In the genomic region with DNA sequence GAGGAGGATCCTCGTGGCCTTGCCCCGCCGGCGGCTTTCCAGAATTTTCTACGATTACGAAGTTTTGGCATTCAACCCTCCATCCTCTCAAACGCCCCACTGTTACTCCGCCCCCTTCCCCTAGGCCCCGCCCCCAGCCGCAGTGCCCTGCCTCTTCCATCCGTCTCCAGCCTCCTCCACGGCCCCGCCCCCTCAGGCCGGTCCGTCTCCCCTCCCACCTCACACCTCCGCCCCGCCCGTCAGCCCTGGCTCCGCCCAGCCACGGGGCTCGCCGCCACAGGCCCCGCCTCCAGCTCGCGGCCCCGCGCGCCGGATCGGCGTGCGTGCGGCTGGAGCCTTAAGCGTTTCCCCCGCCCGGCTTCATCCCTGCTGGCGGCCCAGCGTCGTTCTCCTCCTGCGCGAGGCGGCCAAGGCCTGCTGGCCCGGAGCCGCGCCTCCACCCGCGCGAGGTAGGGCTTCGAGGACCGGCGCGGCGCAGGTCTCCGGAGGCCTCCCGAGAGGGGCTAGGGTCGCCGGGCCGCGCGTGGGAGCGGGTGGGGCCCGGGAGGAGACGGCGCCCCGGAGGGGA, we compare ENCODE assay signal across 1 cellular context.
TF ChIP-seq lines count a peak whose summit lies in the region.

A gene with protein sequence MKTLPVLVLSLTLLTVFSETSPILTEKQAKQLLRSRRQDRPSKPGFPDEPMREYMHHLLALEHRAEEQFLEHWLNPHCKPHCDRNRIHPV (minus strand): TSS at position 109 of the 568 bp plus-strand sequence. CDS start 18,110 bp downstream, outside the sequence.
A gene (plus strand): TSS at position 340 of the 568 bp plus-strand sequence. CDS start 645 bp downstream, outside the sequence.

TF ChIP-seq in HepG2, 621 proteins besides CTCF, POLR2A, EP300 and RAD21 (continued from another document and continues in another):
- TF ChIP-seq, protein P1, sequence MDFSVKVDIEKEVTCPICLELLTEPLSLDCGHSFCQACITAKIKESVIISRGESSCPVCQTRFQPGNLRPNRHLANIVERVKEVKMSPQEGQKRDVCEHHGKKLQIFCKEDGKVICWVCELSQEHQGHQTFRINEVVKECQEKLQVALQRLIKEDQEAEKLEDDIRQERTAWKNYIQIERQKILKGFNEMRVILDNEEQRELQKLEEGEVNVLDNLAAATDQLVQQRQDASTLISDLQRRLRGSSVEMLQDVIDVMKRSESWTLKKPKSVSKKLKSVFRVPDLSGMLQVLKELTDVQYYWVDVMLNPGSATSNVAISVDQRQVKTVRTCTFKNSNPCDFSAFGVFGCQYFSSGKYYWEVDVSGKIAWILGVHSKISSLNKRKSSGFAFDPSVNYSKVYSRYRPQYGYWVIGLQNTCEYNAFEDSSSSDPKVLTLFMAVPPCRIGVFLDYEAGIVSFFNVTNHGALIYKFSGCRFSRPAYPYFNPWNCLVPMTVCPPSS (IDR thresholded peaks at IDR 0.05): no peak
- TF ChIP-seq ZBTB8A (CRISPR knock-in tag; IDR thresholded peaks at IDR 0.05; ENCODE audit: borderline replicate concordance, low read depth) (no peak), ARNTL (CRISPR knock-in tag; IDR thresholded peaks at IDR 0.05) (0 out of 2 replicates have a peak, but pooled peaks have one; percentile 17), NFKB2 (CRISPR knock-in tag; IDR thresholded peaks at IDR 0.05; ENCODE audit: borderline replicate concordance) (peak; percentile 77; the same call in 1 of the 2 replicates), HNF4A (CRISPR knock-in tag; IDR thresholded peaks at IDR 0.05) (no peak), FOXA3 (CRISPR knock-in tag; IDR thresholded peaks at IDR 0.05) (0 out of 2 replicates have a peak, but pooled peaks have one; percentile 18), SOX5 (CRISPR knock-in tag; IDR thresholded peaks at IDR 0.05; ENCODE audit: borderline replicate concordance) (no peak), HDAC6 (IDR thresholded peaks at IDR 0.05; ENCODE audit: low read depth, low read length) (no peak), ZSCAN25 (CRISPR knock-in tag; IDR thresholded peaks at IDR 0.05) (peak; percentile 95), SP2 (CRISPR knock-in tag; IDR thresholded peaks at IDR 0.05) (no peak), YEATS2 (CRISPR knock-in tag; IDR thresholded peaks at IDR 0.05; ENCODE audit: borderline replicate concordance) (no peak), ZFP36 (IDR thresholded peaks at IDR 0.05; ENCODE audit: borderline replicate concordance, low read depth, low read length, partially characterized antibody) (no peak), ZBTB42 (CRISPR knock-in tag; IDR thresholded peaks at IDR 0.05) (0 out of 2 replicates have a peak, but pooled peaks have one; percentile 42), ADNP (CRISPR knock-in tag; IDR thresholded peaks at IDR 0.05) (no peak), DPF2 (CRISPR knock-in tag; IDR thresholded peaks at IDR 0.05; ENCODE audit: borderline replicate concordance, low read depth) (no peak), ZNF572 (CRISPR knock-in tag; IDR thresholded peaks at IDR 0.05) (no peak), JUNB (CRISPR knock-in tag; IDR thresholded peaks at IDR 0.05; ENCODE audit: borderline replicate concordance) (peak; percentile 73; the same call in 1 of the 2 replicates), MAFK (conservative IDR thresholded peaks at IDR 0.05 in 1 of 2, IDR thresholded peaks at IDR 0.05 in 1 of 2; ENCODE audit: low read length in 2 of 2) (no peak), SALL1 (CRISPR knock-in tag; IDR thresholded peaks at IDR 0.05) (peak; percentile 71), ZNF777 (CRISPR knock-in tag; IDR thresholded peaks at IDR 0.05) (no peak; the same call in 1 of the 2 replicates), ZNF556 (CRISPR knock-in tag; IDR thresholded peaks at IDR 0.05; ENCODE audit: borderline replicate concordance) (no peak), CREB1 (IDR thresholded peaks at IDR 0.05) (no peak), CREB1 (CRISPR knock-in tag; IDR thresholded peaks at IDR 0.05) (no peak), EED (CRISPR knock-in tag; IDR thresholded peaks at IDR 0.05) (no peak), ZFX (CRISPR knock-in tag; IDR thresholded peaks at IDR 0.05; ENCODE audit: low read depth) (peak; percentile 96), GABPA (IDR thresholded peaks at IDR 0.05; ENCODE audit: low read depth, low read length) (no peak), GABPA (CRISPR knock-in tag; IDR thresholded peaks at IDR 0.05; ENCODE audit: low read depth) (no peak), PAX8 (CRISPR knock-in tag; IDR thresholded peaks at IDR 0.05; ENCODE audit: borderline replicate concordance) (peak; percentile 76; the same call in 1 of the 2 replicates), GFI1 (CRISPR knock-in tag; IDR thresholded peaks at IDR 0.05; ENCODE audit: borderline replicate concordance) (no peak), KLF11 (CRISPR knock-in tag; IDR thresholded peaks at IDR 0.05) (no peak), ZNF746 (CRISPR knock-in tag; IDR thresholded peaks at IDR 0.05) (no peak), NCOA5 (CRISPR knock-in tag; IDR thresholded peaks at IDR 0.05) (no peak), ZNF224 (CRISPR knock-in tag; IDR thresholded peaks at IDR 0.05) (no peak), ZNF660 (CRISPR knock-in tag; IDR thresholded peaks at IDR 0.05; ENCODE audit: borderline replicate concordance, low read depth) (no peak), ZNF678 (CRISPR knock-in tag; IDR thresholded peaks at IDR 0.05) (peak; percentile 21; the same call in 1 of the 2 replicates)
- TF ChIP-seq, protein P2, sequence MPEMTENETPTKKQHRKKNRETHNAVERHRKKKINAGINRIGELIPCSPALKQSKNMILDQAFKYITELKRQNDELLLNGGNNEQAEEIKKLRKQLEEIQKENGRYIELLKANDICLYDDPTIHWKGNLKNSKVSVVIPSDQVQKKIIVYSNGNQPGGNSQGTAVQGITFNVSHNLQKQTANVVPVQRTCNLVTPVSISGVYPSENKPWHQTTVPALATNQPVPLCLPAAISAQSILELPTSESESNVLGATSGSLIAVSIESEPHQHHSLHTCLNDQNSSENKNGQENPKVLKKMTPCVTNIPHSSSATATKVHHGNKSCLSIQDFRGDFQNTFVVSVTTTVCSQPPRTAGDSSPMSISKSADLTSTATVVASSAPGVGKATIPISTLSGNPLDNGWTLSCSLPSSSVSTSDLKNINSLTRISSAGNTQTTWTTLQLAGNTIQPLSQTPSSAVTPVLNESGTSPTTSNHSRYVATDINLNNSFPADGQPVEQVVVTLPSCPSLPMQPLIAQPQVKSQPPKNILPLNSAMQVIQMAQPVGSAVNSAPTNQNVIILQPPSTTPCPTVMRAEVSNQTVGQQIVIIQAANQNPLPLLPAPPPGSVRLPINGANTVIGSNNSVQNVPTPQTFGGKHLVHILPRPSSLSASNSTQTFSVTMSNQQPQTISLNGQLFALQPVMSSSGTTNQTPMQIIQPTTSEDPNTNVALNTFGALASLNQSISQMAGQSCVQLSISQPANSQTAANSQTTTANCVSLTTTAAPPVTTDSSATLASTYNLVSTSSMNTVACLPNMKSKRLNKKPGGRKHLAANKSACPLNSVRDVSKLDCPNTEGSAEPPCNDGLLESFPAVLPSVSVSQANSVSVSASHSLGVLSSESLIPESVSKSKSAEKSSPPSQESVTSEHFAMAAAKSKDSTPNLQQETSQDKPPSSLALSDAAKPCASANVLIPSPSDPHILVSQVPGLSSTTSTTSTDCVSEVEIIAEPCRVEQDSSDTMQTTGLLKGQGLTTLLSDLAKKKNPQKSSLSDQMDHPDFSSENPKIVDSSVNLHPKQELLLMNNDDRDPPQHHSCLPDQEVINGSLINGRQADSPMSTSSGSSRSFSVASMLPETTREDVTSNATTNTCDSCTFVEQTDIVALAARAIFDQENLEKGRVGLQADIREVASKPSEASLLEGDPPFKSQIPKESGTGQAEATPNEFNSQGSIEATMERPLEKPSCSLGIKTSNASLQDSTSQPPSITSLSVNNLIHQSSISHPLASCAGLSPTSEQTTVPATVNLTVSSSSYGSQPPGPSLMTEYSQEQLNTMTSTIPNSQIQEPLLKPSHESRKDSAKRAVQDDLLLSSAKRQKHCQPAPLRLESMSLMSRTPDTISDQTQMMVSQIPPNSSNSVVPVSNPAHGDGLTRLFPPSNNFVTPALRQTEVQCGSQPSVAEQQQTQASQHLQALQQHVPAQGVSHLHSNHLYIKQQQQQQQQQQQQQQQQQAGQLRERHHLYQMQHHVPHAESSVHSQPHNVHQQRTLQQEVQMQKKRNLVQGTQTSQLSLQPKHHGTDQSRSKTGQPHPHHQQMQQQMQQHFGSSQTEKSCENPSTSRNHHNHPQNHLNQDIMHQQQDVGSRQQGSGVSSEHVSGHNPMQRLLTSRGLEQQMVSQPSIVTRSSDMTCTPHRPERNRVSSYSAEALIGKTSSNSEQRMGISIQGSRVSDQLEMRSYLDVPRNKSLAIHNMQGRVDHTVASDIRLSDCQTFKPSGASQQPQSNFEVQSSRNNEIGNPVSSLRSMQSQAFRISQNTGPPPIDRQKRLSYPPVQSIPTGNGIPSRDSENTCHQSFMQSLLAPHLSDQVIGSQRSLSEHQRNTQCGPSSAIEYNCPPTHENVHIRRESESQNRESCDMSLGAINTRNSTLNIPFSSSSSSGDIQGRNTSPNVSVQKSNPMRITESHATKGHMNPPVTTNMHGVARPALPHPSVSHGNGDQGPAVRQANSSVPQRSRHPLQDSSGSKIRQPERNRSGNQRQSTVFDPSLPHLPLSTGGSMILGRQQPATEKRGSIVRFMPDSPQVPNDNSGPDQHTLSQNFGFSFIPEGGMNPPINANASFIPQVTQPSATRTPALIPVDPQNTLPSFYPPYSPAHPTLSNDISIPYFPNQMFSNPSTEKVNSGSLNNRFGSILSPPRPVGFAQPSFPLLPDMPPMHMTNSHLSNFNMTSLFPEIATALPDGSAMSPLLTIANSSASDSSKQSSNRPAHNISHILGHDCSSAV (CRISPR knock-in tag; IDR thresholded peaks at IDR 0.05; ENCODE audit: borderline replicate concordance): no peak
- TF ChIP-seq, protein P3, sequence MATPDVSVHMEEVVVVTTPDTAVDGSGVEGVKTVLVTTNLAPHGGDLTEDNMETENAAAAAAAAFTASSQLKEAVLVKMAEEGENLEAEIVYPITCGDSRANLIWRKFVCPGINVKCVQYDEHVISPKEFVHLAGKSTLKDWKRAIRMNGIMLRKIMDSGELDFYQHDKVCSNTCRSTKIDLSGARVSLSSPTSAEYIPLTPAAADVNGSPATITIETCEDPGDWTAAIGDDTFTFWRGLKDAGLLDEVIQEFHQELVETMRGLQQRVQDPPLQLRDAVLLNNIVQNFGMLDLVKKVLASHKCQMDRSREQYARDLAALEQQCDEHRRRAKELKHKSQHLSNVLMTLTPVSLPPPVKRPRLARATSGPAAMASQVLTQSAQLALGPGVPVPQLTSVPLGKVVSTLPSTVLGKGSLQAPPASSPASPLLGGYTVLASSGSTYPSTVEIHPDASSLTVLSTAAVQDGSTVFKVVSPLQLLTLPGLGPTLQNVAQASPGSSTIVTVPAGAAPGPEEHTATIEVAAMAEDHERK (CRISPR knock-in tag; IDR thresholded peaks at IDR 0.05; ENCODE audit: low read depth): no peak
- TF ChIP-seq, protein P4, sequence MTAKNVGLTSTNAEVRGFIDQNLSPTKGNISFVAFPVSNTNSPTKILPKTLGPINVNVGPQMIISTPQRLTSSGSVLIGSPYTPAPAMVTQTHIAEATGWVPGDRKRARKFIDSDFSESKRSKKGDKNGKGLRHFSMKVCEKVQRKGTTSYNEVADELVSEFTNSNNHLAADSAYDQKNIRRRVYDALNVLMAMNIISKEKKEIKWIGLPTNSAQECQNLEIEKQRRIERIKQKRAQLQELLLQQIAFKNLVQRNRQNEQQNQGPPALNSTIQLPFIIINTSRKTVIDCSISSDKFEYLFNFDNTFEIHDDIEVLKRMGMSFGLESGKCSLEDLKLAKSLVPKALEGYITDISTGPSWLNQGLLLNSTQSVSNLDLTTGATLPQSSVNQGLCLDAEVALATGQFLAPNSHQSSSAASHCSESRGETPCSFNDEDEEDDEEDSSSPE (CRISPR knock-in tag; IDR thresholded peaks at IDR 0.05): peak; percentile 76
- TF ChIP-seq, protein P5, sequence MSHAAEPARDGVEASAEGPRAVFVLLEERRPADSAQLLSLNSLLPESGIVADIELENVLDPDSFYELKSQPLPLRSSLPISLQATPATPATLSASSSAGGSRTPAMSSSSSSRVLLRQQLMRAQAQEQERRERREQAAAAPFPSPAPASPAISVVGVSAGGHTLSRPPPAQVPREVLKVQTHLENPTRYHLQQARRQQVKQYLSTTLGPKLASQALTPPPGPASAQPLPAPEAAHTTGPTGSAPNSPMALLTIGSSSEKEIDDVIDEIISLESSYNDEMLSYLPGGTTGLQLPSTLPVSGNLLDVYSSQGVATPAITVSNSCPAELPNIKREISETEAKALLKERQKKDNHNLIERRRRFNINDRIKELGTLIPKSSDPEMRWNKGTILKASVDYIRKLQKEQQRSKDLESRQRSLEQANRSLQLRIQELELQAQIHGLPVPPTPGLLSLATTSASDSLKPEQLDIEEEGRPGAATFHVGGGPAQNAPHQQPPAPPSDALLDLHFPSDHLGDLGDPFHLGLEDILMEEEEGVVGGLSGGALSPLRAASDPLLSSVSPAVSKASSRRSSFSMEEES (CRISPR knock-in tag; IDR thresholded peaks at IDR 0.05): no peak
- TF ChIP-seq, protein P6, sequence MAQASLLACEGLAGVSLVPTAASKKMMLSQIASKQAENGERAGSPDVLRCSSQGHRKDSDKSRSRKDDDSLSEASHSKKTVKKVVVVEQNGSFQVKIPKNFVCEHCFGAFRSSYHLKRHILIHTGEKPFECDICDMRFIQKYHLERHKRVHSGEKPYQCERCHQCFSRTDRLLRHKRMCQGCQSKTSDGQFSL (CRISPR knock-in tag; IDR thresholded peaks at IDR 0.05): peak; percentile 39; the same call in 1 of the 2 replicates
- TF ChIP-seq, protein P7, sequence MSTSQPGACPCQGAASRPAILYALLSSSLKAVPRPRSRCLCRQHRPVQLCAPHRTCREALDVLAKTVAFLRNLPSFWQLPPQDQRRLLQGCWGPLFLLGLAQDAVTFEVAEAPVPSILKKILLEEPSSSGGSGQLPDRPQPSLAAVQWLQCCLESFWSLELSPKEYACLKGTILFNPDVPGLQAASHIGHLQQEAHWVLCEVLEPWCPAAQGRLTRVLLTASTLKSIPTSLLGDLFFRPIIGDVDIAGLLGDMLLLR (CRISPR knock-in tag; IDR thresholded peaks at IDR 0.05): 0 out of 2 replicates have a peak, but pooled peaks have one; percentile 7
- TF ChIP-seq, protein P8, sequence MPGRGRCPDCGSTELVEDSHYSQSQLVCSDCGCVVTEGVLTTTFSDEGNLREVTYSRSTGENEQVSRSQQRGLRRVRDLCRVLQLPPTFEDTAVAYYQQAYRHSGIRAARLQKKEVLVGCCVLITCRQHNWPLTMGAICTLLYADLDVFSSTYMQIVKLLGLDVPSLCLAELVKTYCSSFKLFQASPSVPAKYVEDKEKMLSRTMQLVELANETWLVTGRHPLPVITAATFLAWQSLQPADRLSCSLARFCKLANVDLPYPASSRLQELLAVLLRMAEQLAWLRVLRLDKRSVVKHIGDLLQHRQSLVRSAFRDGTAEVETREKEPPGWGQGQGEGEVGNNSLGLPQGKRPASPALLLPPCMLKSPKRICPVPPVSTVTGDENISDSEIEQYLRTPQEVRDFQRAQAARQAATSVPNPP (CRISPR knock-in tag; IDR thresholded peaks at IDR 0.05): no peak
- TF ChIP-seq, protein P9, sequence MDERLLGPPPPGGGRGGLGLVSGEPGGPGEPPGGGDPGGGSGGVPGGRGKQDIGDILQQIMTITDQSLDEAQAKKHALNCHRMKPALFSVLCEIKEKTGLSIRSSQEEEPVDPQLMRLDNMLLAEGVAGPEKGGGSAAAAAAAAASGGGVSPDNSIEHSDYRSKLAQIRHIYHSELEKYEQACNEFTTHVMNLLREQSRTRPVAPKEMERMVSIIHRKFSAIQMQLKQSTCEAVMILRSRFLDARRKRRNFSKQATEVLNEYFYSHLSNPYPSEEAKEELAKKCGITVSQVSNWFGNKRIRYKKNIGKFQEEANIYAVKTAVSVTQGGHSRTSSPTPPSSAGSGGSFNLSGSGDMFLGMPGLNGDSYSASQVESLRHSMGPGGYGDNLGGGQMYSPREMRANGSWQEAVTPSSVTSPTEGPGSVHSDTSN (CRISPR knock-in tag; IDR thresholded peaks at IDR 0.05): 0 out of 2 replicates have a peak, but pooled peaks have one; percentile 27
